26 cellular contexts compared by ENCODE assay signal in the genomic region with DNA sequence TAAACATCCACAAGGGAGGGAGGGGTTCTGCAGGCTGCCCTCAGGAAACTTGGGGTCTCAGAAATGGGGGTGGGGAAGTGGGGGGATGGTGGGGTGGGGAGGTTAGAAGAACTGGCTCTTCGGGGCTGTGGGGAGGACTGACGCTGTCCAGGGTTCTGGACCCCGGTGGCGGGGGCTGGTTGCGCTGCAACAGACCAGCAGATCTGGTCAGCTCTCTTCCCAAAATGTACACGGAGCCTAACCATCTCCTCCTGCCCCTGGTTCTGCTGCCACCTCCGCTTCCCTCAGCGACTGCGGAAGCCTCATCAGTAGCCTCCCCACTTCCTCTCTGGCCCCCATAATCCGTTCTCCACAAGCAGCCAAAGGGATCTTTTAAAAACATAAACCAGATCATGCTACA. TPM values are rescaled to one million over a fixed set of nuclear protein-coding genes. Genes with fewer than 3 reads are reported as not detected.
DNase-seq lines count a peak whose midpoint lies in the region; ATAC-seq and TF ChIP-seq lines count a peak whose summit lies in the region.
"Had no signal": no experiment of that assay in that cellular context is flagged by ENCODE, and none has a peak within 500 bp of the region (broad histone marks: within the 10 kb centered on the region; RNA-seq: fewer than 3 reads in every experiment).

No MANE protein-coding gene starts in this region.

- H3K9ac ChIP-seq in HCT116 (ENCODE audit: low read length): no peak overlapping the region
- no peak overlapping the region for H3K9ac ChIP-seq in liver (ENCODE audit: low read depth in 1 of 2, low read length in 2 of 2)
- H3K9ac ChIP-seq: BLaER1 had no signal

- BruUV-seq in HCT116 (replicated peaks; lab: Mats Ljungman, UMichigan): no TSS peak

- no peak overlapping the region for H3K4me2 ChIP-seq in HCT116 (ENCODE audit: low read length)
- H3K4me2 ChIP-seq: BLaER1, smooth muscle cell had no signal

- CTCF ChIA-PET in HCT116 (lab: Charles Lee): no interaction called here

- no peak overlapping the region for H2AFZ ChIP-seq in HCT116 (ENCODE audit: low read depth, low read length, poor library complexity, severe bottlenecking)

- TF ChIP-seq CTCF in HCT116 (IDR thresholded peaks at IDR 0.05 in 2 of 3, conservative IDR thresholded peaks at IDR 0.05 in 1 of 3; ENCODE audit: borderline replicate concordance in 1 of 3, insufficient read depth in 1 of 3, low read depth in 2 of 3, low read length in 2 of 3): no peak
- TF ChIP-seq CTCF in liver (IDR thresholded peaks at IDR 0.05; ENCODE audit: low read depth, low read length, missing input control): no peak

- no peaks in the 10 kb centered on the region for H3K9me2 ChIP-seq in HCT116 (ENCODE audit: insufficient read depth)

- no peak overlapping the region for H3K4me3 ChIP-seq in HCT116 (replicated peaks in 1 of 2; ENCODE audit: low read depth in 1 of 2, low read length in 2 of 2)
- H3K4me3 ChIP-seq in liver (ENCODE audit: low read depth in 1 of 3, low read length in 3 of 3): no peak overlapping the region
- H3K4me3 ChIP-seq: adrenal gland, BLaER1, gastrocnemius medialis, SK-N-MC, smooth muscle cell, thoracic aorta, uterus had no signal

- no peaks in the 10 kb centered on the region for H4K20me1 ChIP-seq in HCT116 (ENCODE audit: insufficient read depth)

- H3K4me1 ChIP-seq in HCT116 (ENCODE audit: control insufficient read depth in 1 of 2, insufficient read depth in 2 of 2, low read length in 2 of 2): no peaks in the 10 kb centered on the region
- H3K4me1 ChIP-seq in liver (ENCODE audit: control insufficient read depth in 4 of 4, insufficient read depth in 4 of 4, low read length in 3 of 4): no peaks in the 10 kb centered on the region
- H3K4me1 ChIP-seq: adrenal gland, gastrocnemius medialis, uterus had no signal

- WGBS in liver: 12% methylated on average over 10 of the region's 10 CpGs

- no peak for TF ChIP-seq POLR2A in HCT116 (IDR thresholded peaks at IDR 0.05; ENCODE audit: borderline replicate concordance, extremely low read depth, insufficient read depth, insufficient read length)

- no peak for TF ChIP-seq RAD21 in HCT116 (IDR thresholded peaks at IDR 0.05; ENCODE audit: low read depth)
- no peak for TF ChIP-seq RAD21 in liver (IDR thresholded peaks at IDR 0.05)

- no peaks in the 10 kb centered on the region for H3K79me2 ChIP-seq in HCT116 (ENCODE audit: insufficient read depth, low read length)

- RAD21 ChIA-PET in HCT116 (lab: Charles Lee; ENCODE audit: low non-redundant PET in 1 of 2, low total read pairs in 2 of 2, uncharacterized antibody in 2 of 2, unreplicated experiment in 2 of 2): no interaction called here

- POLR2A ChIA-PET in HCT116 (lab: Charles Lee): no interaction called here

- no peak overlapping the region for H3K27ac ChIP-seq in HCT116 (ENCODE audit: low read depth, low read length)
- no peak overlapping the region for H3K27ac ChIP-seq in liver (ENCODE audit: low read depth in 1 of 2, low read length in 2 of 2)
- H3K27ac ChIP-seq: adrenal gland, BLaER1, gastrocnemius medialis, SK-N-MC, thoracic aorta, uterus had no signal

- H3K36me3 ChIP-seq in HCT116 (ENCODE audit: control insufficient read depth in 1 of 2, insufficient read depth in 2 of 2, low read length in 2 of 2) (no peaks in the 10 kb centered on the region), liver (ENCODE audit: control insufficient read depth in 4 of 4, insufficient read depth in 3 of 4, low read depth in 1 of 4, low read length in 3 of 4) (no peaks in the 10 kb centered on the region)
- H3K36me3 ChIP-seq: adrenal gland, BLaER1, gastrocnemius medialis, thoracic aorta, uterus had no signal

- peaks cover 78% of the 10 kb centered on the region for H3K27me3 ChIP-seq in HCT116 (ENCODE audit: insufficient read depth, low read length)
- H3K27me3 ChIP-seq in liver (ENCODE audit: control insufficient read depth in 4 of 4, insufficient read depth in 4 of 4, low read length in 3 of 4): peaks cover 0 to 8% (median 6%) of the 10 kb centered on the region in 4 donors
- H3K27me3 ChIP-seq: uterus had no signal

- no peak for ATAC-seq in HCT116
- ATAC-seq: activated CD4-positive, alpha-beta T cell treated with anti-CD3 and anti-CD28 coated beads for 36 hours; activated CD8-positive, alpha-beta T cell treated with anti-CD3 and anti-CD28 coated beads, Interleukin-2, amount 10 ng/mL, durations not matched to agents 7 days and 5 days; gastrocnemius medialis; PC-3 had no signal

- DNase-seq in AG08395 (ENCODE audit: low spot score) (peak; percentile 14), HCT116 (ENCODE audit: low read depth, low spot score) (no peak), astrocyte of the hippocampus (ENCODE audit: low read depth, low spot score) (peak; percentile 24), HCEC 1CT (no peak), MV-4-11 (lab: John Stamatoyannopoulos, UW) (no peak), NCI-H1694 (lab: John Stamatoyannopoulos, UW) (no peak), amniotic stem cell (lab: John Stamatoyannopoulos, UW) (no peak)
- DNase-seq: ACHN; activated CD4-positive, alpha-beta T cell treated with anti-CD3 and anti-CD28 coated beads for 36 hours; activated CD8-positive, alpha-beta T cell treated with anti-CD3 and anti-CD28 coated beads, Interleukin-2, amount 10 ng/mL, durations not matched to agents 7 days and 5 days; activated naive CD4-positive, alpha-beta T cell treated with anti-CD3 and anti-CD28 coated beads for 36 hours; adrenal gland; gastrocnemius medialis; MM.1S; NCI-H2029; NCI-H524 treated with DMSO at 0.1 percent for 48 hours; PC-3; T-helper 2 cell; uterus had no signal

- intact Hi-C loops in HCT116 (cut with micrococcal nuclease): no loop called here

- H3K9me3 ChIP-seq in HCT116 (ENCODE audit: control insufficient read depth in 1 of 2, insufficient read depth in 1 of 2, low read depth in 1 of 2, low read length in 2 of 2) (no peaks in the 10 kb centered on the region), liver (ENCODE audit: control insufficient read depth in 4 of 4, low read length in 3 of 4) (peaks cover 0 to 2% (median 0%) of the 10 kb centered on the region in 4 donors)
- H3K9me3 ChIP-seq: adrenal gland, BLaER1, gastrocnemius medialis, thoracic aorta, uterus had no signal

TF ChIP-seq in liver, 16 proteins besides CTCF, POLR2A, EP300 and RAD21:
- TF ChIP-seq, protein P1, sequence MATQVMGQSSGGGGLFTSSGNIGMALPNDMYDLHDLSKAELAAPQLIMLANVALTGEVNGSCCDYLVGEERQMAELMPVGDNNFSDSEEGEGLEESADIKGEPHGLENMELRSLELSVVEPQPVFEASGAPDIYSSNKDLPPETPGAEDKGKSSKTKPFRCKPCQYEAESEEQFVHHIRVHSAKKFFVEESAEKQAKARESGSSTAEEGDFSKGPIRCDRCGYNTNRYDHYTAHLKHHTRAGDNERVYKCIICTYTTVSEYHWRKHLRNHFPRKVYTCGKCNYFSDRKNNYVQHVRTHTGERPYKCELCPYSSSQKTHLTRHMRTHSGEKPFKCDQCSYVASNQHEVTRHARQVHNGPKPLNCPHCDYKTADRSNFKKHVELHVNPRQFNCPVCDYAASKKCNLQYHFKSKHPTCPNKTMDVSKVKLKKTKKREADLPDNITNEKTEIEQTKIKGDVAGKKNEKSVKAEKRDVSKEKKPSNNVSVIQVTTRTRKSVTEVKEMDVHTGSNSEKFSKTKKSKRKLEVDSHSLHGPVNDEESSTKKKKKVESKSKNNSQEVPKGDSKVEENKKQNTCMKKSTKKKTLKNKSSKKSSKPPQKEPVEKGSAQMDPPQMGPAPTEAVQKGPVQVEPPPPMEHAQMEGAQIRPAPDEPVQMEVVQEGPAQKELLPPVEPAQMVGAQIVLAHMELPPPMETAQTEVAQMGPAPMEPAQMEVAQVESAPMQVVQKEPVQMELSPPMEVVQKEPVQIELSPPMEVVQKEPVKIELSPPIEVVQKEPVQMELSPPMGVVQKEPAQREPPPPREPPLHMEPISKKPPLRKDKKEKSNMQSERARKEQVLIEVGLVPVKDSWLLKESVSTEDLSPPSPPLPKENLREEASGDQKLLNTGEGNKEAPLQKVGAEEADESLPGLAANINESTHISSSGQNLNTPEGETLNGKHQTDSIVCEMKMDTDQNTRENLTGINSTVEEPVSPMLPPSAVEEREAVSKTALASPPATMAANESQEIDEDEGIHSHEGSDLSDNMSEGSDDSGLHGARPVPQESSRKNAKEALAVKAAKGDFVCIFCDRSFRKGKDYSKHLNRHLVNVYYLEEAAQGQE (IDR thresholded peaks at IDR 0.05): peak; percentile 72
- TF ChIP-seq JUND (IDR thresholded peaks at IDR 0.05): no peak
- no peak for TF ChIP-seq FOXA2 (IDR thresholded peaks at IDR 0.05)
- no peak for TF ChIP-seq SP1 (IDR thresholded peaks at IDR 0.05)
- TF ChIP-seq HNF4A (conservative IDR thresholded peaks at IDR 0.05): no peak
- TF ChIP-seq EGR1 (IDR thresholded peaks at IDR 0.05; ENCODE audit: low read depth in 2 of 2): no peak

RNA-seq across cellular contexts. Expression of a gene that starts 29.3 kb away (rescaled TPM):
- 0.91 TPM for total RNA-seq in HCT116 (2021; ENCODE audit: unreplicated experiment)
- not detected in 2 replicates for polyA plus RNA-seq in HCT116 (2012)
- 100 to 1,000 TPM in 1 of 2 donors, 10 to 100 TPM in 1; 73.0 to 113 TPM for total RNA-seq in liver
- 100 to 1,000 TPM in 1 of 2 donors, 10 to 100 TPM in 1; 76.2 to 243 TPM for polyA plus RNA-seq in liver
- total RNA-seq: activated CD4-positive, alpha-beta T cell treated with anti-CD3 and anti-CD28 coated beads for 36 hours; activated CD8-positive, alpha-beta T cell treated with anti-CD3 and anti-CD28 coated beads, Interleukin-2, amount 10 ng/mL, durations not matched to agents 7 days and 5 days; activated naive CD4-positive, alpha-beta T cell treated with anti-CD3 and anti-CD28 coated beads for 36 hours; endothelial cell of umbilical vein; neural crest cell; PC-3; smooth muscle cell had no signal
- polyA plus RNA-seq: endothelial cell of umbilical vein, smooth muscle cell had no signal

RNA-seq across cellular contexts. Expression of a gene that starts 36.3 kb away (rescaled TPM):
- 0.59 TPM for total RNA-seq in HCT116 (2021; ENCODE audit: unreplicated experiment)
- polyA plus RNA-seq in HCT116 (2012): not detected in 2 replicates
- total RNA-seq in liver: 100 to 1,000 TPM in 1 of 2 donors, 10 to 100 TPM in 1; 57.6 to 151 TPM
- polyA plus RNA-seq in liver: 100 to 1,000 TPM in 1 of 2 donors, 10 to 100 TPM in 1; 52.9 to 242 TPM
- total RNA-seq: activated CD4-positive, alpha-beta T cell treated with anti-CD3 and anti-CD28 coated beads for 36 hours; activated CD8-positive, alpha-beta T cell treated with anti-CD3 and anti-CD28 coated beads, Interleukin-2, amount 10 ng/mL, durations not matched to agents 7 days and 5 days; activated naive CD4-positive, alpha-beta T cell treated with anti-CD3 and anti-CD28 coated beads for 36 hours; endothelial cell of umbilical vein; neural crest cell; PC-3; smooth muscle cell had no signal
- polyA plus RNA-seq: endothelial cell of umbilical vein, smooth muscle cell had no signal

RNA-seq across cellular contexts. Expression of a gene that starts 43.9 kb away (rescaled TPM):
- total RNA-seq in HCT116 (2021; ENCODE audit: unreplicated experiment): 0.30 TPM
- polyA plus RNA-seq in HCT116 (2012): 0.09 TPM in 2 replicates
- not detected for total RNA-seq in liver
- not detected for polyA plus RNA-seq in liver
- total RNA-seq: activated CD4-positive, alpha-beta T cell treated with anti-CD3 and anti-CD28 coated beads for 36 hours; activated CD8-positive, alpha-beta T cell treated with anti-CD3 and anti-CD28 coated beads, Interleukin-2, amount 10 ng/mL, durations not matched to agents 7 days and 5 days; activated naive CD4-positive, alpha-beta T cell treated with anti-CD3 and anti-CD28 coated beads for 36 hours; endothelial cell of umbilical vein; gastrocnemius medialis; neural crest cell; smooth muscle cell; thoracic aorta had no signal
- polyA plus RNA-seq: endothelial cell of umbilical vein, smooth muscle cell had no signal

RNA-seq across cellular contexts. Expression of a gene that starts 45.9 kb away (rescaled TPM):
- 0.32 TPM for total RNA-seq in HCT116 (2021; ENCODE audit: unreplicated experiment)
- not detected in 2 replicates for polyA plus RNA-seq in HCT116 (2012)
- 100 to 1,000 TPM; 112 to 174 TPM for total RNA-seq in liver
- polyA plus RNA-seq in liver: 100 to 1,000 TPM in 1 of 2 donors, 10 to 100 TPM in 1; 93.9 to 335 TPM
- total RNA-seq: activated CD4-positive, alpha-beta T cell treated with anti-CD3 and anti-CD28 coated beads for 36 hours; activated CD8-positive, alpha-beta T cell treated with anti-CD3 and anti-CD28 coated beads, Interleukin-2, amount 10 ng/mL, durations not matched to agents 7 days and 5 days; activated naive CD4-positive, alpha-beta T cell treated with anti-CD3 and anti-CD28 coated beads for 36 hours; endothelial cell of umbilical vein; neural crest cell; PC-3; smooth muscle cell had no signal
- polyA plus RNA-seq: endothelial cell of umbilical vein, smooth muscle cell had no signal

Comparison
In these comparisons a context has a peak if more than half of its experiments do, and no peak if none do; other contexts are left out.
1. DNase-seq: peak in AG08395 (single experiment) and astrocyte of the hippocampus (single experiment); none in HCT116 (single experiment), HCEC 1CT (single experiment), MV-4-11 (single experiment), NCI-H1694 (single experiment) and amniotic stem cell (single experiment).
2. RNA of a gene that starts 29.3 kb away (total RNA-seq): 73.0 to 113 TPM in liver; 0.91 TPM in HCT116 (single experiment); every median in the first group is over 10 times any median in the second.
3. RNA of a gene that starts 36.3 kb away (total RNA-seq): 57.6 to 151 TPM in liver; 0.59 TPM in HCT116 (single experiment); every median in the first group is over 10 times any median in the second.